ENCODE assay signal across 8 cellular contexts in genomic region chr15:45521596-45522167, GRCh38. TPM values are rescaled to one million over a fixed set of nuclear protein-coding genes. Genes with fewer than 3 reads are reported as not detected.
DNase-seq lines count a peak whose midpoint lies in the region; ATAC-seq and TF ChIP-seq lines count a peak whose summit lies in the region.

No MANE protein-coding gene starts in this region.

- POLR2A ChIA-PET in SK-N-SH (lab: Yijun Ruan, JAX) = no interaction called here

- H3K9me3 Mint-ChIP-seq in HFFc6 (no peaks in the 10 kb centered on the region), endothelial cell (ENCODE audit: unreplicated experiment) (no peaks in the 10 kb centered on the region)
- no peaks in the 10 kb centered on the region for H3K9me3 Mint-ChIP-seq in natural killer cell treated with Interleukin-12 subunit alpha and Interleukin-12 subunit beta and Interleukin-15 and Interleukin-18, amount 100 ng/mL, for 72 hours

- 42% methylated on average over 15 of the region's 15 CpGs for WGBS in SK-N-SH (ENCODE audit: low lambda C conversion rate)

- peaks cover 33% of the 10 kb centered on the region for H3K4me1 Mint-ChIP-seq in HFFc6 (ENCODE audit: low read depth)
- peaks cover 8% of the 10 kb centered on the region for H3K4me1 Mint-ChIP-seq in endothelial cell (ENCODE audit: unreplicated experiment)
- H3K4me1 Mint-ChIP-seq in natural killer cell treated with Interleukin-12 subunit alpha and Interleukin-12 subunit beta and Interleukin-15 and Interleukin-18, amount 100 ng/mL, for 72 hours (ENCODE audit: low read depth in 2 of 2) = peaks cover 22 to 29% of the 10 kb centered on the region in 2 donors

- no peaks in the 10 kb centered on the region for H3K9me3 ChIP-seq in SK-N-SH

- H3K27ac Mint-ChIP-seq in HFFc6 = peak overlapping the region; percentile 61
- no peak overlapping the region for H3K27ac Mint-ChIP-seq in endothelial cell (ENCODE audit: unreplicated experiment)
- H3K27ac Mint-ChIP-seq in natural killer cell treated with Interleukin-12 subunit alpha and Interleukin-12 subunit beta and Interleukin-15 and Interleukin-18, amount 100 ng/mL, for 72 hours = peak overlapping the region; percentile 62 to 89

- no peak for TF ChIP-seq CTCF in GM12864 (IDR thresholded peaks at IDR 0.05; ENCODE audit: low read depth, low read length, missing control alignments)
- no peak for TF ChIP-seq CTCF in HFFc6 (IDR thresholded peaks at IDR 0.05)
- TF ChIP-seq CTCF in SK-N-SH (IDR thresholded peaks at IDR 0.05) = no peak
- TF ChIP-seq CTCF in endothelial cell (IDR thresholded peaks at IDR 0.05; ENCODE audit: unreplicated experiment) = no peak

- no peak for ATAC-seq in natural killer cell treated with Interleukin-12 subunit alpha and Interleukin-12 subunit beta and Interleukin-15 and Interleukin-18, amount 100 ng/mL, for 72 hours
- ATAC-seq in GM18861 (IDR thresholded peaks at IDR 0.05; ENCODE audit: unreplicated experiment) = no peak

- H3K4me3 ChIP-seq in GM12864 (ENCODE audit: low read depth, low read length) (peak overlapping the region; percentile 49), SK-N-SH (ENCODE audit: low read depth in 2 of 2, low read length in 1 of 2) (peak overlapping the region; percentile 64 to 76)

- DNase-seq in GM12864 (ENCODE audit: low read depth) (no peak), HFFc6 (no peak), SK-N-SH (no peak), endothelial cell (ENCODE audit: low spot score) (no peak), GDM1 (lab: John Stamatoyannopoulos, UW) (no peak), ecto neural progenitor cell (ENCODE audit: low spot score) (no peak)
- no peak for DNase-seq in natural killer cell treated with Interleukin-12 subunit alpha and Interleukin-12 subunit beta and Interleukin-15 and Interleukin-18, amount 100 ng/mL, for 72 hours (ENCODE audit: low spot score)

- no peaks in the 10 kb centered on the region for H3K27me3 ChIP-seq in SK-N-SH (ENCODE audit: insufficient read depth)

- CTCF ChIA-PET in SK-N-SH (lab: Yijun Ruan, JAX) = interaction anchor here (0.7 to 1.7 kb wide), 6 partner anchors 8 to 92 kb away, joined by 3 to 8 read pairs (median 3); no protein-coding TSS in a partner anchor

- H3F3A ChIP-seq in SK-N-SH (replicated peaks; ENCODE audit: insufficient read depth) = peaks cover 2% of the 10 kb centered on the region

- no peaks in the 10 kb centered on the region for H3K9me2 ChIP-seq in SK-N-SH

- TF ChIP-seq RAD21 in SK-N-SH (IDR thresholded peaks at IDR 0.05; ENCODE audit: low read length) = no peak

- H3K27me3 Mint-ChIP-seq in HFFc6 (ENCODE audit: insufficient read depth) (peaks cover 3% of the 10 kb centered on the region), endothelial cell (ENCODE audit: unreplicated experiment) (peaks cover 11% of the 10 kb centered on the region)
- H3K27me3 Mint-ChIP-seq in natural killer cell treated with Interleukin-12 subunit alpha and Interleukin-12 subunit beta and Interleukin-15 and Interleukin-18, amount 100 ng/mL, for 72 hours = peaks cover 0 to 2% of the 10 kb centered on the region in 2 donors

- peaks cover 3 to 6% of the 10 kb centered on the region in 2 experiments; a peak in 3 of 4 replicates for H3K4me1 ChIP-seq in SK-N-SH (ENCODE audit: control insufficient read depth in 1 of 2, insufficient read depth in 2 of 2, low read depth in 1 of 2, low read length in 1 of 2)

- TF ChIP-seq EP300 in SK-N-SH (IDR thresholded peaks at IDR 0.05; ENCODE audit: borderline replicate concordance in 1 of 2, low read depth in 1 of 2, low read length in 1 of 2) = no peak

- H4K20me1 ChIP-seq in SK-N-SH (ENCODE audit: insufficient read depth) = no peaks in the 10 kb centered on the region

- H2AFZ ChIP-seq in SK-N-SH (ENCODE audit: low read depth) = peak overlapping the region; percentile 64

- H3K79me2 ChIP-seq in SK-N-SH (ENCODE audit: insufficient read depth) = peaks cover 3% of the 10 kb centered on the region; the same call in 1 of the 2 replicates

- H3K27ac ChIP-seq in SK-N-SH (ENCODE audit: low read depth in 2 of 2, low read length in 1 of 2) = peak overlapping the region in 1 of 2 experiments; percentile 0; a peak in 2 of 4 replicates

- peak overlapping the region; percentile 76 for H3K4me2 ChIP-seq in SK-N-SH

- H3K36me3 ChIP-seq in SK-N-SH (replicated peaks in 1 of 2; ENCODE audit: control insufficient read depth in 1 of 2, insufficient read depth in 2 of 2, low read length in 1 of 2) = no peaks in the 10 kb centered on the region

- peak overlapping the region; percentile 96 for H3K4me3 Mint-ChIP-seq in HFFc6
- peak overlapping the region; percentile 87 for H3K4me3 Mint-ChIP-seq in endothelial cell (ENCODE audit: unreplicated experiment)
- peak overlapping the region; percentile 93 for H3K4me3 Mint-ChIP-seq in natural killer cell treated with Interleukin-12 subunit alpha and Interleukin-12 subunit beta and Interleukin-15 and Interleukin-18, amount 100 ng/mL, for 72 hours

- H3K36me3 Mint-ChIP-seq in HFFc6 (ENCODE audit: low read depth) (no peaks in the 10 kb centered on the region), endothelial cell (ENCODE audit: low read depth, unreplicated experiment) (no peaks in the 10 kb centered on the region)
- H3K36me3 Mint-ChIP-seq in natural killer cell treated with Interleukin-12 subunit alpha and Interleukin-12 subunit beta and Interleukin-15 and Interleukin-18, amount 100 ng/mL, for 72 hours = peaks cover 7% of the 10 kb centered on the region

- H3K9ac ChIP-seq in SK-N-SH = peak overlapping the region; percentile 64

TF ChIP-seq in SK-N-SH, 30 proteins besides CTCF, POLR2A, EP300 and RAD21:
- TF ChIP-seq, protein P1, sequence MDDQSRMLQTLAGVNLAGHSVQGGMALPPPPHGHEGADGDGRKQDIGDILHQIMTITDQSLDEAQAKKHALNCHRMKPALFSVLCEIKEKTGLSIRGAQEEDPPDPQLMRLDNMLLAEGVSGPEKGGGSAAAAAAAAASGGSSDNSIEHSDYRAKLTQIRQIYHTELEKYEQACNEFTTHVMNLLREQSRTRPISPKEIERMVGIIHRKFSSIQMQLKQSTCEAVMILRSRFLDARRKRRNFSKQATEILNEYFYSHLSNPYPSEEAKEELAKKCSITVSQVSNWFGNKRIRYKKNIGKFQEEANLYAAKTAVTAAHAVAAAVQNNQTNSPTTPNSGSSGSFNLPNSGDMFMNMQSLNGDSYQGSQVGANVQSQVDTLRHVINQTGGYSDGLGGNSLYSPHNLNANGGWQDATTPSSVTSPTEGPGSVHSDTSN (IDR thresholded peaks at IDR 0.05) = no peak
- TF ChIP-seq TEAD4 (IDR thresholded peaks at IDR 0.05; ENCODE audit: borderline replicate concordance, insufficient read depth) (no peak), USF1 (IDR thresholded peaks at IDR 0.05; ENCODE audit: borderline replicate concordance, low read depth) (no peak), MEF2A (IDR thresholded peaks at IDR 0.05; ENCODE audit: borderline replicate concordance, low read depth) (no peak), JUND (IDR thresholded peaks at IDR 0.05) (no peak), FOSL2 (IDR thresholded peaks at IDR 0.05; ENCODE audit: borderline replicate concordance, low read depth) (no peak), RFX5 (IDR thresholded peaks at IDR 0.05; ENCODE audit: low read length) (no peak), EZH2phosphoT487 (IDR thresholded peaks at IDR 0.05; ENCODE audit: borderline replicate concordance, low read depth) (no peak), FOXJ3 (CRISPR knock-in tag; IDR thresholded peaks at IDR 0.05) (no peak), TAF1 (IDR thresholded peaks at IDR 0.05; ENCODE audit: borderline replicate concordance, low read depth, low read length) (no peak), CHD2 (IDR thresholded peaks at IDR 0.05; ENCODE audit: low read length, partially characterized antibody) (no peak), ZBTB33 (IDR thresholded peaks at IDR 0.05; ENCODE audit: borderline replicate concordance, low read depth) (no peak)
- TF ChIP-seq, protein P2, sequence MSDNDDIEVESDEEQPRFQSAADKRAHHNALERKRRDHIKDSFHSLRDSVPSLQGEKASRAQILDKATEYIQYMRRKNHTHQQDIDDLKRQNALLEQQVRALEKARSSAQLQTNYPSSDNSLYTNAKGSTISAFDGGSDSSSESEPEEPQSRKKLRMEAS (IDR thresholded peaks at IDR 0.05; ENCODE audit: low read depth) = no peak

RNA-seq across cellular contexts. Expression of gene SLC30A4, which starts 0.9 kb away (rescaled TPM):
- 10 to 100 TPM in 1 of 6 experiments, 1 to 10 TPM in 5; 7.0 to 10.2 (median 8.5) TPM for total RNA-seq in HFFc6 (2021; fragmentation: NEBNext Ultra II Directional; extraction: Animal tissue kit (Norgen Biotek cat#: 25700))
- 1.9 and 2.8 TPM in 2 replicates for polyA plus RNA-seq in SK-N-SH (2012; rRNA removed)
- 2.9 and 3.2 TPM in 2 replicates for polyA plus RNA-seq in SK-N-SH (2012; cell fraction: cytosol; rRNA removed)
- polyA plus RNA-seq in SK-N-SH (2012; cell fraction: nucleus; rRNA removed) = 1.4 and 2.3 TPM in 2 replicates
- total RNA-seq in endothelial cell (ENCODE audit: unreplicated experiment) = 0.64 TPM
- 1 to 10 TPM; 2.1 to 2.8 TPM for total RNA-seq in natural killer cell treated with Interleukin-12 subunit alpha and Interleukin-12 subunit beta and Interleukin-15 and Interleukin-18, amount 100 ng/mL, for 72 hours
